In genomic region chr22:50489363-50490243, GRCh38 we compare ENCODE assay signal across 25 cellular contexts. TPM values are rescaled to one million over a fixed set of nuclear protein-coding genes. Genes with fewer than 3 reads are reported as not detected.
DNase-seq lines count a peak whose midpoint lies in the region; ATAC-seq, FAIRE-seq and TF ChIP-seq lines count a peak whose summit lies in the region.
"Had no signal": no experiment of that assay in that cellular context is flagged by ENCODE, and none has a peak within 500 bp of the region (broad histone marks: within the 10 kb centered on the region; RNA-seq: fewer than 3 reads in every experiment).

No MANE protein-coding gene starts in this region.

- H3K36me3 ChIP-seq in HepG2 (replicated peaks in 1 of 2; ENCODE audit: control insufficient read depth in 1 of 2, insufficient read depth in 2 of 2, low read length in 2 of 2) (no peaks in the 10 kb centered on the region), right lobe of liver (no peaks in the 10 kb centered on the region), kidney (ENCODE audit: control insufficient read depth in 1 of 2, insufficient read depth in 2 of 2, low read length in 2 of 2) (peaks cover 0 to 4% of the 10 kb centered on the region in 2 donors)

- H3K27me3 Mint-ChIP-seq in chondrocyte (ENCODE audit: low read depth) (no peaks in the 10 kb centered on the region), immature natural killer cell (ENCODE audit: low read depth in 3 of 3) (peaks cover 2 to 6% (median 5%) of the 10 kb centered on the region in 3 donors)

- DNase-seq in HepG2 (ENCODE audit: low spot score) (no peak), right lobe of liver (no peak), chondrocyte (ENCODE audit: low spot score) (peak; percentile 93), kidney (peak; percentile 66), Right ventricle myocardium superior (no peak), left cardiac atrium (no peak), immature natural killer cell (no peak), GM19239 (ENCODE audit: insufficient read length, low spot score) (no peak)
- DNase-seq: Caco-2; CD8-positive, alpha-beta T cell; EL; GDM1; GOT3; NCI-H1092 treated with DMSO at 0.1 percent for 48 hours; NCI-H1436 treated with DMSO at 0.1 percent for 48 hours; NCI-H1930; NCI-H446; NCI-H524 treated with DMSO at 0.1 percent for 48 hours; NCI-H774; NK-92 treated with Interleukin-12 subunit alpha and Interleukin-12 subunit beta, amount 100 ng/mL, for 24 hours; PC-9; SHP77 had no signal

- H3K4me3 ChIP-seq in HepG2 (replicated peaks in 1 of 3; ENCODE audit: insufficient read depth in 1 of 3, low read depth in 2 of 3, low read length in 3 of 3): no peak overlapping the region
- no peak overlapping the region for H3K4me3 ChIP-seq in right lobe of liver
- H3K4me3 ChIP-seq in kidney (ENCODE audit: low read length in 2 of 2): peak overlapping the region in 1 of 2 donors; percentile 56
- H3K4me3 ChIP-seq: GM12878, PC-9 had no signal

- no peak for TF ChIP-seq EP300 in HepG2 (IDR thresholded peaks at IDR 0.05; ENCODE audit: low read depth in 2 of 2, low read length in 2 of 2)
- no peak for TF ChIP-seq EP300 in HepG2 (CRISPR knock-in tag; IDR thresholded peaks at IDR 0.05; ENCODE audit: borderline replicate concordance)

- no peak overlapping the region for H3K9ac ChIP-seq in HepG2 (ENCODE audit: insufficient read depth, low read depth, low read length)
- no peak overlapping the region for H3K9ac ChIP-seq in kidney (ENCODE audit: low read length in 2 of 2)

- CTCF ChIA-PET in HepG2 (lab: Yijun Ruan, JAX; ENCODE audit: low intra/inter-chr PET ratio, low total read pairs): no interaction called here

- H3K27me3 ChIP-seq in HepG2 (ENCODE audit: control insufficient read depth in 1 of 2, insufficient read depth in 2 of 2, low read length in 2 of 2) (no peaks in the 10 kb centered on the region), right lobe of liver (no peaks in the 10 kb centered on the region)

- intact Hi-C loops in HepG2 (cut with micrococcal nuclease; ENCODE audit: unreplicated experiment): no loop called here
- intact Hi-C loops in right lobe of liver (cut with DNase I): loop anchor here in 1 of 2 donors (10.0 kb wide), 1 partner anchor 245 kb away; the partner anchor contains the start of gene TUBGCP6
- intact Hi-C loops in kidney (cut with DNase I): no loop called here
- intact Hi-C loops in Right ventricle myocardium superior (cut with DNase I): no loop called here
- intact Hi-C loops in left cardiac atrium (cut with DNase I): no loop called here

- H3K27ac Mint-ChIP-seq in chondrocyte (ENCODE audit: unreplicated experiment) (no peak overlapping the region), immature natural killer cell (no peak overlapping the region)
- H3K27ac Mint-ChIP-seq: CD8-positive, alpha-beta T cell had no signal

- H3K9me3 ChIP-seq in HepG2 (ENCODE audit: low read length) (no peaks in the 10 kb centered on the region), right lobe of liver (no peaks in the 10 kb centered on the region), kidney (ENCODE audit: control insufficient read depth in 1 of 2, low read length in 2 of 2) (no peaks in the 10 kb centered on the region)
- H3K9me3 ChIP-seq: Caco-2 had no signal

- BruUV-seq in HepG2 (replicated peaks; lab: Mats Ljungman, UMichigan): no TSS peak

- WGBS in HepG2 (ENCODE audit: low lambda C conversion rate): 66% methylated on average over 9 of the region's 31 CpGs
- no CpG with 5 or more reads among the region's 31 CpGs for WGBS in right lobe of liver (ENCODE audit: insufficient coverage, low coverage, low lambda C conversion rate, missing lambda C conversion rate)

- TF ChIP-seq POLR2A in HepG2 (IDR thresholded peaks at IDR 0.05; ENCODE audit: insufficient read depth in 1 of 2, low read depth in 2 of 2, low read length in 2 of 2): no peak
- no peak for TF ChIP-seq POLR2A in right lobe of liver (IDR thresholded peaks at IDR 0.05)

- no peaks in the 10 kb centered on the region for H3K79me2 ChIP-seq in HepG2 (ENCODE audit: insufficient read depth, low read length)

- no peaks in the 10 kb centered on the region for H4K20me1 ChIP-seq in HepG2 (ENCODE audit: insufficient read depth, low read length)

- H3K27ac ChIP-seq in HepG2 (ENCODE audit: extremely low read length, insufficient read depth, low read length): no peak overlapping the region
- no peak overlapping the region for H3K27ac ChIP-seq in right lobe of liver
- H3K27ac ChIP-seq in kidney (ENCODE audit: low read depth in 2 of 2, low read length in 2 of 2): no peak overlapping the region
- H3K27ac ChIP-seq: 22Rv1, PC-9 had no signal

- FAIRE-seq in HepG2 (lab: Jason Lieb, UNC) (no peak), kidney (lab: Jason Lieb, UNC) (no peak), GM19239 (lab: Jason Lieb, UNC) (no peak)
- FAIRE-seq: GM12878 had no signal

- H3K36me3 Mint-ChIP-seq in chondrocyte (ENCODE audit: low read depth) (no peaks in the 10 kb centered on the region), immature natural killer cell (no peaks in the 10 kb centered on the region)
- H3K36me3 Mint-ChIP-seq: CD8-positive, alpha-beta T cell had no signal

- TF ChIP-seq CTCF in HepG2 (CRISPR knock-in tag; IDR thresholded peaks at IDR 0.05) (no peak), right lobe of liver (IDR thresholded peaks at IDR 0.05) (no peak), chondrocyte (IDR thresholded peaks at IDR 0.05) (no peak), kidney (IDR thresholded peaks at IDR 0.05; ENCODE audit: borderline replicate concordance, extremely low read depth, insufficient read depth) (no peak)

- TF ChIP-seq RAD21 in HepG2 (CRISPR knock-in tag; IDR thresholded peaks at IDR 0.05): no peak

- H3K4me2 ChIP-seq in HepG2 (ENCODE audit: low read depth, low read length): no peak overlapping the region
- H3K4me2 ChIP-seq: PC-9 had no signal

- POLR2A ChIA-PET in HepG2 (lab: Yijun Ruan, JAX): no interaction called here

- H3K4me3 Mint-ChIP-seq in chondrocyte (ENCODE audit: unreplicated experiment) (no peak overlapping the region), immature natural killer cell (no peak overlapping the region)
- H3K4me3 Mint-ChIP-seq: CD8-positive, alpha-beta T cell had no signal

- peaks cover 16% of the 10 kb centered on the region for H3K4me1 Mint-ChIP-seq in chondrocyte (ENCODE audit: low read depth)
- no peaks in the 10 kb centered on the region for H3K4me1 Mint-ChIP-seq in immature natural killer cell

- H2AFZ ChIP-seq in HepG2 (ENCODE audit: low read length): no peak overlapping the region
- H2AFZ ChIP-seq: PC-9 had no signal

- peaks cover 35% of the 10 kb centered on the region for H3K4me1 ChIP-seq in HepG2 (ENCODE audit: insufficient read depth, low read length)
- peaks cover 0 to 5% (median 1%) of the 10 kb centered on the region in 4 donors for H3K4me1 ChIP-seq in right lobe of liver
- peaks cover 0 to 11% of the 10 kb centered on the region in 2 donors for H3K4me1 ChIP-seq in kidney (ENCODE audit: control insufficient read depth in 1 of 2, insufficient read depth in 1 of 2, low read depth in 1 of 2, low read length in 2 of 2)

- ATAC-seq in HepG2 (no peak), right lobe of liver (no peak), Right ventricle myocardium superior (ENCODE audit: poor library complexity) (no peak), left cardiac atrium (no peak)
- ATAC-seq: CD8-positive, alpha-beta T cell; GM12878 had no signal

- H3K9me3 Mint-ChIP-seq in chondrocyte (ENCODE audit: low read depth) (no peaks in the 10 kb centered on the region), immature natural killer cell (no peaks in the 10 kb centered on the region)
- H3K9me3 Mint-ChIP-seq: CD8-positive, alpha-beta T cell had no signal

- in situ Hi-C loops in HepG2 (cut with HindIII; ENCODE audit: extremely low pct_ligation_motif_present, low pct_unique_long_range_greater_than_20kb): no loop called here

RNA-seq across cellular contexts. Expression of gene MIOX, which starts 2.9 kb away (rescaled TPM):
- total RNA-seq in HepG2 (2016; rRNA removed; fragmentation: Illumina TruSeq; extraction: Trizol) (1.2 and 1.5 TPM in 2 replicates), right lobe of liver (not detected), chondrocyte (0.99 to 1.6 TPM in 2 of 3 replicates, not detected in the other), kidney (3.5 TPM), Right ventricle myocardium superior (not detected), left cardiac atrium (not detected)
- 1.2 and 1.7 TPM in 2 replicates for total RNA-seq in HepG2 (2016; cell fraction: cytosol; rRNA removed; fragmentation: Illumina TruSeq; extraction: Trizol; ENCODE audit: low read depth)
- 1.3 and 2.0 TPM in 2 replicates for total RNA-seq in HepG2 (2016; cell fraction: insoluble cytoplasmic fraction; rRNA removed; fragmentation: Illumina TruSeq; extraction: Trizol)
- 1.9 and 2.9 TPM in 2 replicates for total RNA-seq in HepG2 (2016; cell fraction: membrane; rRNA removed; fragmentation: Illumina TruSeq; extraction: Trizol)
- 1.7 and 2.7 TPM in 2 replicates for total RNA-seq in HepG2 (2016; cell fraction: nucleus; rRNA removed; fragmentation: Illumina TruSeq; extraction: Trizol)
- polyA plus RNA-seq in HepG2 (2011; rRNA removed) (2.9 and 5.0 TPM in 2 replicates), kidney (ENCODE audit: insufficient read depth, low read depth, low replicate concordance) (455 TPM), immature natural killer cell (not detected)
- polyA plus RNA-seq in HepG2 (2011; cell fraction: cytosol; rRNA removed): 2.3 and 3.0 TPM in 2 replicates
- 27.0 and 27.4 TPM in 2 replicates for polyA plus RNA-seq in HepG2 (2011; cell fraction: nucleus; rRNA removed)
- polyA plus RNA-seq in HepG2 (2012): 1.8 and 3.2 TPM in 2 replicates
- 2.6 and 2.7 TPM in 2 replicates for polyA plus RNA-seq in HepG2 (2016; cell fraction: cytosol; fragmentation: Illumina TruSeq; extraction: Trizol; ENCODE audit: low read depth)
- polyA plus RNA-seq in HepG2 (2016; cell fraction: insoluble cytoplasmic fraction; fragmentation: Illumina TruSeq; extraction: Trizol; ENCODE audit: low read depth): 1.4 and 1.6 TPM in 2 replicates
- polyA plus RNA-seq in HepG2 (2016; cell fraction: membrane; fragmentation: Illumina TruSeq; extraction: Trizol; ENCODE audit: low read depth): 1.6 and 1.8 TPM in 2 replicates
- polyA plus RNA-seq in HepG2 (2016; cell fraction: nucleus; fragmentation: Illumina TruSeq; extraction: Trizol; ENCODE audit: insufficient read depth, low read depth): 3.9 and 5.8 TPM in 2 replicates
- polyA minus RNA-seq in HepG2 (2011; rRNA and poly(A)+ RNA removed; ENCODE audit: low replicate concordance): 5.0 TPM in 1 of 2 replicates, not detected in the other
- 1.1 TPM in 1 of 2 replicates, not detected in the other for polyA minus RNA-seq in HepG2 (2011; cell fraction: cytosol; rRNA and poly(A)+ RNA removed)
- polyA minus RNA-seq in HepG2 (2011; cell fraction: nucleus; rRNA and poly(A)+ RNA removed): 1.2 and 2.2 TPM in 2 replicates
- total RNA-seq: Caco-2; CD8-positive, alpha-beta T cell; GM12878; SK-MEL-5 had no signal

RNA-seq across cellular contexts. Expression of gene ADM2, which starts 8.3 kb away (rescaled TPM):
- total RNA-seq in HepG2 (2016; rRNA removed; fragmentation: Illumina TruSeq; extraction: Trizol) (0.76 and 1.2 TPM in 2 replicates), right lobe of liver (10 to 100 TPM in 1 of 6 experiments, 1 to 10 TPM in 5; 1.0 to 19.2 (median 2.2) TPM), chondrocyte (1.5 to 46.5 TPM (median 46.5 TPM) in 3 replicates), kidney (8.0 TPM), Right ventricle myocardium superior (not detected), left cardiac atrium (under 1 TPM; 0.15 to 0.52 TPM)
- 0.10 and 0.18 TPM in 2 replicates for total RNA-seq in HepG2 (2016; cell fraction: cytosol; rRNA removed; fragmentation: Illumina TruSeq; extraction: Trizol; ENCODE audit: low read depth)
- total RNA-seq in HepG2 (2016; cell fraction: insoluble cytoplasmic fraction; rRNA removed; fragmentation: Illumina TruSeq; extraction: Trizol): 0.68 and 1.4 TPM in 2 replicates
- 0.68 and 0.83 TPM in 2 replicates for total RNA-seq in HepG2 (2016; cell fraction: membrane; rRNA removed; fragmentation: Illumina TruSeq; extraction: Trizol)
- 1.3 and 1.9 TPM in 2 replicates for total RNA-seq in HepG2 (2016; cell fraction: nucleus; rRNA removed; fragmentation: Illumina TruSeq; extraction: Trizol)
- polyA plus RNA-seq in HepG2 (2011; rRNA removed) (3.0 and 4.0 TPM in 2 replicates), kidney (ENCODE audit: insufficient read depth, low read depth, low replicate concordance) (10.6 TPM), immature natural killer cell (under 1 TPM in 1 of 3 donors, not detected in 2; 0.38 TPM)
- polyA plus RNA-seq in HepG2 (2011; cell fraction: cytosol; rRNA removed): 2.7 and 2.8 TPM in 2 replicates
- polyA plus RNA-seq in HepG2 (2011; cell fraction: nucleus; rRNA removed): 7.0 and 9.2 TPM in 2 replicates
- 3.7 and 10.8 TPM in 2 replicates for polyA plus RNA-seq in HepG2 (2012)
- 0.40 and 0.43 TPM in 2 replicates for polyA plus RNA-seq in HepG2 (2016; cell fraction: cytosol; fragmentation: Illumina TruSeq; extraction: Trizol; ENCODE audit: low read depth)
- 1.3 and 1.6 TPM in 2 replicates for polyA plus RNA-seq in HepG2 (2016; cell fraction: insoluble cytoplasmic fraction; fragmentation: Illumina TruSeq; extraction: Trizol; ENCODE audit: low read depth)
- 0.73 and 0.76 TPM in 2 replicates for polyA plus RNA-seq in HepG2 (2016; cell fraction: membrane; fragmentation: Illumina TruSeq; extraction: Trizol; ENCODE audit: low read depth)
- polyA plus RNA-seq in HepG2 (2016; cell fraction: nucleus; fragmentation: Illumina TruSeq; extraction: Trizol; ENCODE audit: insufficient read depth, low read depth): 6.0 and 6.1 TPM in 2 replicates
- polyA minus RNA-seq in HepG2 (2011; rRNA and poly(A)+ RNA removed; ENCODE audit: low replicate concordance): 0.94 and 3.6 TPM in 2 replicates
- polyA minus RNA-seq in HepG2 (2011; cell fraction: cytosol; rRNA and poly(A)+ RNA removed): 3.0 and 3.9 TPM in 2 replicates
- polyA minus RNA-seq in HepG2 (2011; cell fraction: nucleus; rRNA and poly(A)+ RNA removed): 2.7 and 3.0 TPM in 2 replicates

RNA-seq across cellular contexts. Expression of gene SBF1, which starts 14.8 kb away (rescaled TPM):
- 21.3 and 40.9 TPM in 2 replicates for total RNA-seq in HepG2 (2016; rRNA removed; fragmentation: Illumina TruSeq; extraction: Trizol)
- total RNA-seq in HepG2 (2016; cell fraction: cytosol; rRNA removed; fragmentation: Illumina TruSeq; extraction: Trizol; ENCODE audit: low read depth): 10.6 and 11.9 TPM in 2 replicates
- 18.4 and 42.1 TPM in 2 replicates for total RNA-seq in HepG2 (2016; cell fraction: insoluble cytoplasmic fraction; rRNA removed; fragmentation: Illumina TruSeq; extraction: Trizol)
- 25.7 and 27.6 TPM in 2 replicates for total RNA-seq in HepG2 (2016; cell fraction: membrane; rRNA removed; fragmentation: Illumina TruSeq; extraction: Trizol)
- total RNA-seq in HepG2 (2016; cell fraction: nucleus; rRNA removed; fragmentation: Illumina TruSeq; extraction: Trizol): 35.2 and 39.9 TPM in 2 replicates
- polyA plus RNA-seq in HepG2 (2011; rRNA removed): 31.7 and 43.3 TPM in 2 replicates
- 23.0 and 36.7 TPM in 2 replicates for polyA plus RNA-seq in HepG2 (2011; cell fraction: cytosol; rRNA removed)
- 212 and 268 TPM in 2 replicates for polyA plus RNA-seq in HepG2 (2011; cell fraction: nucleus; rRNA removed)
- polyA plus RNA-seq in HepG2 (2012): 35.0 and 42.8 TPM in 2 replicates
- 5.2 and 5.5 TPM in 2 replicates for polyA plus RNA-seq in HepG2 (2016; cell fraction: cytosol; fragmentation: Illumina TruSeq; extraction: Trizol; ENCODE audit: low read depth)
- polyA plus RNA-seq in HepG2 (2016; cell fraction: insoluble cytoplasmic fraction; fragmentation: Illumina TruSeq; extraction: Trizol; ENCODE audit: low read depth): 23.9 and 35.9 TPM in 2 replicates
- polyA plus RNA-seq in HepG2 (2016; cell fraction: membrane; fragmentation: Illumina TruSeq; extraction: Trizol; ENCODE audit: low read depth): 16.7 and 21.6 TPM in 2 replicates
- polyA plus RNA-seq in HepG2 (2016; cell fraction: nucleus; fragmentation: Illumina TruSeq; extraction: Trizol; ENCODE audit: insufficient read depth, low read depth): 92.6 and 93.2 TPM in 2 replicates
- 67.4 and 124 TPM in 2 replicates for polyA minus RNA-seq in HepG2 (2011; rRNA and poly(A)+ RNA removed; ENCODE audit: low replicate concordance)
- 36.5 and 37.3 TPM in 2 replicates for polyA minus RNA-seq in HepG2 (2011; cell fraction: cytosol; rRNA and poly(A)+ RNA removed)
- 65.0 and 67.6 TPM in 2 replicates for polyA minus RNA-seq in HepG2 (2011; cell fraction: nucleus; rRNA and poly(A)+ RNA removed)
- total RNA-seq in right lobe of liver: 10 to 100 TPM; 18.3 to 28.9 (median 22.8) TPM
- total RNA-seq in chondrocyte: 103 to 110 TPM (median 104 TPM) in 3 replicates
- total RNA-seq in kidney: 73.9 TPM
- 18.1 TPM for polyA plus RNA-seq in kidney (ENCODE audit: insufficient read depth, low read depth, low replicate concordance)
- total RNA-seq in Right ventricle myocardium superior: 46.6 TPM
- 10 to 100 TPM; 44.9 to 54.4 TPM for total RNA-seq in left cardiac atrium
- polyA plus RNA-seq in immature natural killer cell: 10 to 100 TPM; 12.1 to 42.8 (median 14.2) TPM

RNA-seq across cellular contexts. Expression of gene LMF2, which starts 17.9 kb away (rescaled TPM):
- total RNA-seq in HepG2 (2016; rRNA removed; fragmentation: Illumina TruSeq; extraction: Trizol): 10.2 and 30.6 TPM in 2 replicates
- total RNA-seq in HepG2 (2016; cell fraction: cytosol; rRNA removed; fragmentation: Illumina TruSeq; extraction: Trizol; ENCODE audit: low read depth): 6.3 and 7.5 TPM in 2 replicates
- total RNA-seq in HepG2 (2016; cell fraction: insoluble cytoplasmic fraction; rRNA removed; fragmentation: Illumina TruSeq; extraction: Trizol): 8.1 and 32.3 TPM in 2 replicates
- total RNA-seq in HepG2 (2016; cell fraction: membrane; rRNA removed; fragmentation: Illumina TruSeq; extraction: Trizol): 12.9 and 13.8 TPM in 2 replicates
- 37.5 and 43.9 TPM in 2 replicates for total RNA-seq in HepG2 (2016; cell fraction: nucleus; rRNA removed; fragmentation: Illumina TruSeq; extraction: Trizol)
- polyA plus RNA-seq in HepG2 (2011; rRNA removed): 23.3 and 37.9 TPM in 2 replicates
- 18.2 and 36.8 TPM in 2 replicates for polyA plus RNA-seq in HepG2 (2011; cell fraction: cytosol; rRNA removed)
- 284 and 409 TPM in 2 replicates for polyA plus RNA-seq in HepG2 (2011; cell fraction: nucleus; rRNA removed)
- polyA plus RNA-seq in HepG2 (2012): 20.6 and 26.6 TPM in 2 replicates
- polyA plus RNA-seq in HepG2 (2016; cell fraction: cytosol; fragmentation: Illumina TruSeq; extraction: Trizol; ENCODE audit: low read depth): 9.6 and 9.7 TPM in 2 replicates
- polyA plus RNA-seq in HepG2 (2016; cell fraction: insoluble cytoplasmic fraction; fragmentation: Illumina TruSeq; extraction: Trizol; ENCODE audit: low read depth): 10.4 and 13.2 TPM in 2 replicates
- 11.7 and 14.1 TPM in 2 replicates for polyA plus RNA-seq in HepG2 (2016; cell fraction: membrane; fragmentation: Illumina TruSeq; extraction: Trizol; ENCODE audit: low read depth)
- 103 and 105 TPM in 2 replicates for polyA plus RNA-seq in HepG2 (2016; cell fraction: nucleus; fragmentation: Illumina TruSeq; extraction: Trizol; ENCODE audit: insufficient read depth, low read depth)
- 33.1 and 122 TPM in 2 replicates for polyA minus RNA-seq in HepG2 (2011; rRNA and poly(A)+ RNA removed; ENCODE audit: low replicate concordance)
- 51.0 and 56.0 TPM in 2 replicates for polyA minus RNA-seq in HepG2 (2011; cell fraction: cytosol; rRNA and poly(A)+ RNA removed)
- polyA minus RNA-seq in HepG2 (2011; cell fraction: nucleus; rRNA and poly(A)+ RNA removed): 27.5 and 28.8 TPM in 2 replicates
- 10 to 100 TPM; 33.2 to 47.6 (median 41.7) TPM for total RNA-seq in right lobe of liver
- total RNA-seq in chondrocyte: 111 to 124 TPM (median 120 TPM) in 3 replicates
- total RNA-seq in kidney: 77.9 TPM
- 41.7 TPM for polyA plus RNA-seq in kidney (ENCODE audit: insufficient read depth, low read depth, low replicate concordance)
- total RNA-seq in Right ventricle myocardium superior: 25.3 TPM
- total RNA-seq in left cardiac atrium: 10 to 100 TPM; 35.4 to 37.6 TPM
- polyA plus RNA-seq in immature natural killer cell: 10 to 100 TPM; 16.3 to 40.4 (median 20.1) TPM

RNA-seq across cellular contexts. Expression of gene NCAPH2, which starts 18.4 kb away (rescaled TPM):
- total RNA-seq in HepG2 (2016; rRNA removed; fragmentation: Illumina TruSeq; extraction: Trizol) (44.1 and 64.4 TPM in 2 replicates), right lobe of liver (10 to 100 TPM; 11.4 to 17.3 (median 13.9) TPM), chondrocyte (37.4 to 51.2 TPM (median 38.9 TPM) in 3 replicates), kidney (41.5 TPM), Right ventricle myocardium superior (28.8 TPM), left cardiac atrium (10 to 100 TPM; 29.8 to 32.7 TPM)
- 21.9 and 25.9 TPM in 2 replicates for total RNA-seq in HepG2 (2016; cell fraction: cytosol; rRNA removed; fragmentation: Illumina TruSeq; extraction: Trizol; ENCODE audit: low read depth)
- total RNA-seq in HepG2 (2016; cell fraction: insoluble cytoplasmic fraction; rRNA removed; fragmentation: Illumina TruSeq; extraction: Trizol): 38.6 and 60.9 TPM in 2 replicates
- 36.3 and 40.8 TPM in 2 replicates for total RNA-seq in HepG2 (2016; cell fraction: membrane; rRNA removed; fragmentation: Illumina TruSeq; extraction: Trizol)
- total RNA-seq in HepG2 (2016; cell fraction: nucleus; rRNA removed; fragmentation: Illumina TruSeq; extraction: Trizol): 55.8 and 71.9 TPM in 2 replicates
- polyA plus RNA-seq in HepG2 (2011; rRNA removed) (27.6 and 28.1 TPM in 2 replicates), kidney (ENCODE audit: insufficient read depth, low read depth, low replicate concordance) (31.4 TPM), immature natural killer cell (10 to 100 TPM; 41.8 to 46.7 (median 46.5) TPM)
- 14.9 and 27.9 TPM in 2 replicates for polyA plus RNA-seq in HepG2 (2011; cell fraction: cytosol; rRNA removed)
- 133 and 198 TPM in 2 replicates for polyA plus RNA-seq in HepG2 (2011; cell fraction: nucleus; rRNA removed)
- polyA plus RNA-seq in HepG2 (2012): 18.5 and 22.1 TPM in 2 replicates
- polyA plus RNA-seq in HepG2 (2016; cell fraction: cytosol; fragmentation: Illumina TruSeq; extraction: Trizol; ENCODE audit: low read depth): 19.2 and 20.6 TPM in 2 replicates
- 35.4 and 35.6 TPM in 2 replicates for polyA plus RNA-seq in HepG2 (2016; cell fraction: insoluble cytoplasmic fraction; fragmentation: Illumina TruSeq; extraction: Trizol; ENCODE audit: low read depth)
- polyA plus RNA-seq in HepG2 (2016; cell fraction: membrane; fragmentation: Illumina TruSeq; extraction: Trizol; ENCODE audit: low read depth): 30.3 and 30.4 TPM in 2 replicates
- 141 and 144 TPM in 2 replicates for polyA plus RNA-seq in HepG2 (2016; cell fraction: nucleus; fragmentation: Illumina TruSeq; extraction: Trizol; ENCODE audit: insufficient read depth, low read depth)
- polyA minus RNA-seq in HepG2 (2011; rRNA and poly(A)+ RNA removed; ENCODE audit: low replicate concordance): 32.7 and 68.1 TPM in 2 replicates
- polyA minus RNA-seq in HepG2 (2011; cell fraction: cytosol; rRNA and poly(A)+ RNA removed): 16.6 and 22.2 TPM in 2 replicates
- 13.8 and 21.0 TPM in 2 replicates for polyA minus RNA-seq in HepG2 (2011; cell fraction: nucleus; rRNA and poly(A)+ RNA removed)

Comparison
In these comparisons a context has a peak if more than half of its experiments do, and no peak if none do; other contexts are left out.
1. DNase-seq: peak in chondrocyte (single experiment) and kidney (single experiment); none in HepG2 (single experiment), right lobe of liver (0 of 3), Right ventricle myocardium superior (single experiment), left cardiac atrium (single experiment), immature natural killer cell (0 of 3) and GM19239 (single experiment).